ENCODE assay signal across 22 cellular contexts in genomic region chr7:2812831-2813230, GRCh38. TPM values are rescaled to one million over a fixed set of nuclear protein-coding genes. Genes with fewer than 3 reads are reported as not detected.
A peak's percentile ranks its signal among the peaks of the same experiment; 100 is the strongest.
DNase-seq lines count a peak whose midpoint lies in the region; ATAC-seq and TF ChIP-seq lines count a peak whose summit lies in the region.
"Had no signal": no experiment of that assay in that cellular context is flagged by ENCODE, and none has a peak within 500 bp of the region (broad histone marks: within the 10 kb centered on the region; RNA-seq: fewer than 3 reads in every experiment).

No MANE protein-coding gene starts in this region.

- in situ Hi-C loops in Panc1 (cut with HindIII; ENCODE audit: low pct_unique_long_range_greater_than_20kb, low sequenced_read_pairs) (no loop called here), G401 (cut with HindIII; ENCODE audit: low sequenced_read_pairs) (no loop called here)

- no peak overlapping the region for H3K4me3 ChIP-seq in ACC112 (ENCODE audit: low read depth, low read length)
- no peak overlapping the region for H3K4me3 ChIP-seq in Panc1 (ENCODE audit: low read depth in 2 of 2, low read length in 2 of 2)
- no peak overlapping the region for H3K4me3 ChIP-seq in fibroblast of the aortic adventitia (ENCODE audit: low read depth, low read length)
- no peak overlapping the region for H3K4me3 ChIP-seq in sigmoid colon
- H3K4me3 ChIP-seq in ascending aorta: no peak overlapping the region
- H3K4me3 ChIP-seq: HAP-1, lung, spleen had no signal

- H3K79me2 ChIP-seq in ACC112 (ENCODE audit: control insufficient read depth, insufficient read depth, low read length, unreplicated experiment): peaks cover 74% of the 10 kb centered on the region

- H3K36me3 ChIP-seq in ACC112 (ENCODE audit: insufficient read depth, low read length) (no peaks in the 10 kb centered on the region), Panc1 (ENCODE audit: control insufficient read depth, insufficient read depth, low read length) (no peaks in the 10 kb centered on the region), sigmoid colon (no peaks in the 10 kb centered on the region), ascending aorta (no peaks in the 10 kb centered on the region)
- H3K36me3 ChIP-seq: HAP-1 had no signal

- H3K4me1 ChIP-seq in ACC112 (ENCODE audit: control insufficient read depth, insufficient read depth, low read length, unreplicated experiment): peaks cover 59% of the 10 kb centered on the region
- peaks cover 71% of the 10 kb centered on the region for H3K4me1 ChIP-seq in Panc1 (ENCODE audit: control insufficient read depth, insufficient read depth, low read length)
- peaks cover 0 to 45% (median 35%) of the 10 kb centered on the region in 4 donors for H3K4me1 ChIP-seq in sigmoid colon
- H3K4me1 ChIP-seq in ascending aorta: peaks cover 3 to 12% of the 10 kb centered on the region in 2 donors

- no peak for TF ChIP-seq EP300 in sigmoid colon (IDR thresholded peaks at IDR 0.05)

- BruUV-seq in Panc1 (replicated peaks; lab: Mats Ljungman, UMichigan): no TSS peak

- POLR2A ChIA-PET in Panc1 (lab: Charles Lee): interaction anchor here (0.6 to 0.9 kb wide), 2 partner anchors 39 to 869 kb away, joined by 4 to 6 read pairs; no protein-coding TSS in a partner anchor

- H3K9me3 ChIP-seq in Panc1 (ENCODE audit: control insufficient read depth, insufficient read depth, low read depth, low read length) (no peaks in the 10 kb centered on the region), sigmoid colon (no peaks in the 10 kb centered on the region), ascending aorta (no peaks in the 10 kb centered on the region)
- H3K9me3 ChIP-seq: HAP-1, MG63, spleen had no signal

- 0 out of 2 replicates have a peak, but pooled peaks have one; percentile 24 for ATAC-seq in Panc1
- ATAC-seq in GM19452 (IDR thresholded peaks at IDR 0.05; ENCODE audit: unreplicated experiment): no peak
- ATAC-seq: activated CD4-positive, alpha-beta T cell treated with anti-CD3 and anti-CD28 coated beads for 36 hours; CD8-positive, alpha-beta T cell; naive thymus-derived CD4-positive, alpha-beta T cell; PC-3 had no signal

- H3K27ac ChIP-seq in ACC112 (ENCODE audit: low read depth, low read length) (peak overlapping the region; percentile 81), Panc1 (ENCODE audit: low read length) (peak overlapping the region; percentile 83), sigmoid colon (peak overlapping the region in 2 of 4 donors; percentile 47 to 55), ascending aorta (peak overlapping the region in 1 of 2 donors; percentile 76)

- 88 to 89% methylated on average over 3 of the region's 3 CpGs for WGBS in sigmoid colon, 2 donors

- DNase-seq in Panc1 (ENCODE audit: low read depth, low spot score) (no peak), fibroblast of the aortic adventitia (ENCODE audit: low read depth) (peak; percentile 14), sigmoid colon (peak; percentile 63), ascending aorta (ENCODE audit: low spot score in 2 of 2) (no peak), G401 (ENCODE audit: low spot score) (no peak)
- no peak for DNase-seq in activated naive CD4-positive, alpha-beta T cell treated with Interleukin-2 at 50 U/mL for 16 hours
- DNase-seq: activated CD4-positive, alpha-beta T cell treated with anti-CD3 and anti-CD28 coated beads for 36 hours; activated gamma-delta T cell; anterior cingulate cortex; CD8-positive, alpha-beta T cell; DND-41; naive thymus-derived CD4-positive, alpha-beta T cell; NCI-H1436 treated with DMSO at 0.1 percent for 48 hours; NCI-H774; PC-3; spleen; T-helper 9 cell had no signal

- no peak for TF ChIP-seq CTCF in Panc1 (IDR thresholded peaks at IDR 0.05)
- TF ChIP-seq CTCF in fibroblast of the aortic adventitia (IDR thresholded peaks at IDR 0.05; ENCODE audit: insufficient read depth, low read length): no peak
- no peak for TF ChIP-seq CTCF in sigmoid colon (IDR thresholded peaks at IDR 0.05)
- TF ChIP-seq CTCF in ascending aorta (IDR thresholded peaks at IDR 0.05): no peak

- H2AFZ ChIP-seq in ACC112 (ENCODE audit: low read length, unreplicated experiment): no peak overlapping the region

- CTCF ChIA-PET in Panc1 (lab: Charles Lee): interaction anchor here (1.1 kb wide), 1 partner anchor 9 kb away, joined by 3 read pairs; no protein-coding TSS in a partner anchor

- no peak for TF ChIP-seq POLR2A in sigmoid colon (IDR thresholded peaks at IDR 0.05)

- intact Hi-C loops in Panc1 (cut with micrococcal nuclease; ENCODE audit: unreplicated experiment) (no loop called here), sigmoid colon (cut with DNase I) (no loop called here), ascending aorta (cut with DNase I) (loop anchor here (5.0 kb wide), 1 partner anchor 56 kb away; no protein-coding TSS in a partner anchor)

- H3K27me3 ChIP-seq in ACC112 (ENCODE audit: insufficient read depth, low read length) (no peaks in the 10 kb centered on the region), Panc1 (ENCODE audit: control insufficient read depth, insufficient read depth, low read length) (no peaks in the 10 kb centered on the region), sigmoid colon (no peaks in the 10 kb centered on the region), ascending aorta (no peaks in the 10 kb centered on the region)
- H3K27me3 ChIP-seq: MG63, spleen had no signal

RNA-seq across cellular contexts. Expression of gene GNA12, which starts 31.3 kb away (rescaled TPM):
- total RNA-seq in Panc1 (2021; ENCODE audit: unreplicated experiment) (139 TPM), fibroblast of the aortic adventitia (ENCODE audit: low replicate concordance) (16.2 and 19.5 TPM in 2 replicates), sigmoid colon (10 to 100 TPM; 21.4 to 46.5 (median 24.6) TPM), ascending aorta (61.0 TPM)
- 170 TPM for polyA plus RNA-seq in Panc1 (2012; ENCODE audit: insufficient read length)
- polyA plus RNA-seq in sigmoid colon: 10 to 100 TPM; 13.2 to 22.7 (median 18.6) TPM
- total RNA-seq in G401 (2014; rRNA removed; shearing (Covaris generic)): 17.7 and 18.2 TPM in 2 replicates

Comparison
In these comparisons a context has a peak if more than half of its experiments do, and no peak if none do; other contexts are left out.
1. DNase-seq: peak in fibroblast of the aortic adventitia (single experiment) and sigmoid colon (single experiment); none in Panc1 (single experiment), ascending aorta (0 of 2), activated naive CD4-positive, alpha-beta T cell treated with Interleukin-2 at 50 U/mL for 16 hours (single experiment) and G401 (single experiment).